In genomic region chr12:89707992-89708792, GRCh38 we compare ENCODE assay signal across 8 cellular contexts. TPM values are rescaled to one million over a fixed set of nuclear protein-coding genes. Genes with fewer than 3 reads are reported as not detected.
DNase-seq lines count a peak whose midpoint lies in the region; ATAC-seq and TF ChIP-seq lines count a peak whose summit lies in the region.

No MANE protein-coding gene starts in this region.

- peaks cover 1% of the 10 kb centered on the region for H3K36me3 Mint-ChIP-seq in activated CD8-positive, alpha-beta memory T cell treated with anti-CD3 and anti-CD28 coated beads, Interleukin-2, amount 10 ng/mL, durations not matched to agents 7 days and 5 days
- no peaks in the 10 kb centered on the region for H3K36me3 Mint-ChIP-seq in naive thymus-derived CD4-positive, alpha-beta T cell

- H3K27me3 Mint-ChIP-seq in activated CD8-positive, alpha-beta memory T cell treated with anti-CD3 and anti-CD28 coated beads, Interleukin-2, amount 10 ng/mL, durations not matched to agents 7 days and 5 days = peaks cover 3% of the 10 kb centered on the region
- peaks cover 0 to 49% (median 0%) of the 10 kb centered on the region in 5 donors for H3K27me3 Mint-ChIP-seq in naive thymus-derived CD4-positive, alpha-beta T cell

- H3K27ac ChIP-seq in ACC112 (ENCODE audit: low read depth, low read length) (peak overlapping the region; percentile 97), MM.1S (ENCODE audit: low read length) (peak overlapping the region; percentile 72; the same call in 1 of the 2 replicates), esophagus (ENCODE audit: low read depth in 2 of 2, low read length in 1 of 2) (peak overlapping the region; percentile 99), temporal lobe (ENCODE audit: low read depth, low read length) (peak overlapping the region; percentile 83)
- H3K27ac ChIP-seq in naive thymus-derived CD4-positive, alpha-beta T cell (ENCODE audit: low read depth, low read length) = peak overlapping the region; percentile 92

- peak overlapping the region; percentile 76 for H3K9ac ChIP-seq in MM.1S (ENCODE audit: low read length)

- H3K4me3 ChIP-seq in ACC112 (ENCODE audit: low read depth, low read length) (peak overlapping the region; percentile 89), MM.1S (ENCODE audit: low read length) (peak overlapping the region; percentile 79), esophagus (ENCODE audit: low read depth in 1 of 2, low read length in 2 of 2) (peak overlapping the region; percentile 93 to 99)
- peak overlapping the region; percentile 90 for H3K4me3 ChIP-seq in naive thymus-derived CD4-positive, alpha-beta T cell (ENCODE audit: low read length)

- DNase-seq in MM.1S (peak; percentile 53), GOT3 (lab: John Stamatoyannopoulos, UW) (no peak)
- peak; percentile 61 for DNase-seq in activated CD8-positive, alpha-beta memory T cell treated with anti-CD3 and anti-CD28 coated beads, Interleukin-2, amount 10 ng/mL, durations not matched to agents 7 days and 5 days
- DNase-seq in naive thymus-derived CD4-positive, alpha-beta T cell = peak in 7 of 9 donors; percentile 13 to 53 (median 34)

- no peaks in the 10 kb centered on the region for H3K27me3 ChIP-seq in ACC112 (ENCODE audit: insufficient read depth, low read length)
- H3K27me3 ChIP-seq in MM.1S (replicated peaks; ENCODE audit: insufficient read depth, low read length) = 0 out of 2 replicates have a peak, but pooled peaks cover 4% of the 10 kb centered on the region
- H3K27me3 ChIP-seq in esophagus (ENCODE audit: control insufficient read depth in 1 of 2, insufficient read depth in 2 of 2, low read length in 2 of 2) = peaks cover 0 to 2% of the 10 kb centered on the region in 2 donors
- H3K27me3 ChIP-seq in naive thymus-derived CD4-positive, alpha-beta T cell (ENCODE audit: control insufficient read depth in 2 of 2, insufficient read depth in 2 of 2, low read length in 2 of 2) = no peaks in the 10 kb centered on the region

- H3K9me3 ChIP-seq in MM.1S (replicated peaks; ENCODE audit: insufficient read depth, low read length) (no peaks in the 10 kb centered on the region), esophagus (ENCODE audit: control insufficient read depth in 2 of 2, insufficient read depth in 1 of 2, low read depth in 1 of 2, low read length in 1 of 2) (no peaks in the 10 kb centered on the region)
- no peaks in the 10 kb centered on the region for H3K9me3 ChIP-seq in naive thymus-derived CD4-positive, alpha-beta T cell (ENCODE audit: control insufficient read depth in 2 of 3, low read length in 3 of 3)

- ATAC-seq in GM19324 (IDR thresholded peaks at IDR 0.05; ENCODE audit: low FRiP score, unreplicated experiment) = peak; percentile 0
- peak; percentile 0 for ATAC-seq in activated CD8-positive, alpha-beta memory T cell treated with anti-CD3 and anti-CD28 coated beads, Interleukin-2, amount 10 ng/mL, durations not matched to agents 7 days and 5 days
- no peak for ATAC-seq in naive thymus-derived CD4-positive, alpha-beta T cell

- H3K4me2 ChIP-seq in MM.1S (ENCODE audit: low read depth, low read length) = peak overlapping the region; percentile 85

- no peak for TF ChIP-seq CTCF in MM.1S (IDR thresholded peaks at IDR 0.05; ENCODE audit: low read length)

- H3K36me3 ChIP-seq in ACC112 (ENCODE audit: insufficient read depth, low read length) (no peaks in the 10 kb centered on the region), MM.1S (replicated peaks; ENCODE audit: insufficient read depth, low read length) (no peaks in the 10 kb centered on the region), esophagus (ENCODE audit: control insufficient read depth in 2 of 2, insufficient read depth in 2 of 2, low read length in 1 of 2) (no peaks in the 10 kb centered on the region)
- H3K36me3 ChIP-seq in naive thymus-derived CD4-positive, alpha-beta T cell (ENCODE audit: control insufficient read depth in 2 of 3, insufficient read depth in 3 of 3, low read length in 3 of 3) = peaks cover 0 to 4% (median 0%) of the 10 kb centered on the region in 3 experiments

- CTCF ChIA-PET in activated CD8-positive, alpha-beta memory T cell treated with anti-CD3 and anti-CD28 coated beads, Interleukin-2, amount 10 ng/mL, durations not matched to agents 7 days and 5 days (lab: Charles Lee) = interaction anchor here (0.8 to 2.5 kb wide), 8 partner anchors 9 to 387 kb away, joined by 3 to 11 read pairs (median 4); partner anchors contain the start of gene POC1B
- CTCF ChIA-PET in naive thymus-derived CD4-positive, alpha-beta T cell (lab: Charles Lee) = interaction anchor here (0.7 to 1.7 kb wide), 3 partner anchors 54 to 211 kb away, joined by 3 to 4 read pairs (median 3); no protein-coding TSS in a partner anchor

- H3K9me2 ChIP-seq in MM.1S (replicated peaks; ENCODE audit: insufficient read depth, low read length) = no peaks in the 10 kb centered on the region

- POLR2A ChIA-PET in naive thymus-derived CD4-positive, alpha-beta T cell (lab: Charles Lee) = interaction anchor here (0.6 to 2.5 kb wide), 16 partner anchors 8 to 1567 kb away, joined by 3 to 26 read pairs (median 4); partner anchors contain the start of genes CEP290 and GALNT4

- H3K4me1 ChIP-seq in ACC112 (ENCODE audit: control insufficient read depth, insufficient read depth, low read length, unreplicated experiment) = peaks cover 33% of the 10 kb centered on the region
- peaks cover 9% of the 10 kb centered on the region; the same call in 1 of the 2 replicates for H3K4me1 ChIP-seq in MM.1S (ENCODE audit: low read length)
- no peaks in the 10 kb centered on the region for H3K4me1 ChIP-seq in esophagus (ENCODE audit: control insufficient read depth in 2 of 2, insufficient read depth in 2 of 2, low read length in 1 of 2)
- H3K4me1 ChIP-seq in naive thymus-derived CD4-positive, alpha-beta T cell (ENCODE audit: control insufficient read depth in 2 of 2, insufficient read depth in 2 of 2, low read length in 2 of 2) = peaks cover 11 to 32% of the 10 kb centered on the region in 2 donors

- 1% methylated on average over 69 to 87 of the region's 87 CpGs for WGBS in esophagus, 2 donors

- H2AFZ ChIP-seq in ACC112 (ENCODE audit: low read length, unreplicated experiment) = no peak overlapping the region
- H2AFZ ChIP-seq in MM.1S (ENCODE audit: low read length) = peak overlapping the region; percentile 47; the same call in 1 of the 2 replicates

- intact Hi-C loops in naive thymus-derived CD4-positive, alpha-beta T cell (cut with micrococcal nuclease) = loop anchor here (2.0 to 5.0 kb wide), 12 partner anchors 45 to 691 kb away; no protein-coding TSS in a partner anchor

- 0 out of 2 replicates have a peak, but pooled peaks cover 3% of the 10 kb centered on the region for H3F3A ChIP-seq in MM.1S (ENCODE audit: insufficient read depth, low read length)

- peak overlapping the region; percentile 89 for H3K4me3 Mint-ChIP-seq in activated CD8-positive, alpha-beta memory T cell treated with anti-CD3 and anti-CD28 coated beads, Interleukin-2, amount 10 ng/mL, durations not matched to agents 7 days and 5 days
- H3K4me3 Mint-ChIP-seq in naive thymus-derived CD4-positive, alpha-beta T cell = peak overlapping the region; percentile 91 to 98 (median 96)

- no peaks in the 10 kb centered on the region for H3K9me3 Mint-ChIP-seq in activated CD8-positive, alpha-beta memory T cell treated with anti-CD3 and anti-CD28 coated beads, Interleukin-2, amount 10 ng/mL, durations not matched to agents 7 days and 5 days (ENCODE audit: low read depth)
- H3K9me3 Mint-ChIP-seq in naive thymus-derived CD4-positive, alpha-beta T cell = peaks cover 0 to 5% (median 0%) of the 10 kb centered on the region in 11 donors

- peaks cover 29% of the 10 kb centered on the region for H3K4me1 Mint-ChIP-seq in activated CD8-positive, alpha-beta memory T cell treated with anti-CD3 and anti-CD28 coated beads, Interleukin-2, amount 10 ng/mL, durations not matched to agents 7 days and 5 days
- peaks cover 27 to 54% (median 48%) of the 10 kb centered on the region in 7 donors for H3K4me1 Mint-ChIP-seq in naive thymus-derived CD4-positive, alpha-beta T cell

- H3K27ac Mint-ChIP-seq in activated CD8-positive, alpha-beta memory T cell treated with anti-CD3 and anti-CD28 coated beads, Interleukin-2, amount 10 ng/mL, durations not matched to agents 7 days and 5 days = peak overlapping the region; percentile 89
- H3K27ac Mint-ChIP-seq in naive thymus-derived CD4-positive, alpha-beta T cell = peak overlapping the region; percentile 81 to 96 (median 94)

- peaks cover 63% of the 10 kb centered on the region for H3K79me2 ChIP-seq in ACC112 (ENCODE audit: control insufficient read depth, insufficient read depth, low read length, unreplicated experiment)
- peaks cover 50% of the 10 kb centered on the region for H3K79me2 ChIP-seq in MM.1S (ENCODE audit: low read length)

- H4K20me1 ChIP-seq in MM.1S (ENCODE audit: insufficient read depth, low read length) = 0 out of 2 replicates have a peak, but pooled peaks cover 4% of the 10 kb centered on the region

RNA-seq across cellular contexts. Expression of gene ATP2B1, which starts 0.4 kb away (rescaled TPM):
- total RNA-seq in activated CD8-positive, alpha-beta memory T cell treated with anti-CD3 and anti-CD28 coated beads, Interleukin-2, amount 10 ng/mL, durations not matched to agents 7 days and 5 days = 10 to 100 TPM; 23.2 to 24.5 TPM
- polyA plus RNA-seq in esophagus = 1 to 10 TPM; 3.3 to 5.3 TPM
- 100 to 1,000 TPM in 1 of 5 experiments, 10 to 100 TPM in 4; 21.9 to 101 (median 50.6) TPM for total RNA-seq in naive thymus-derived CD4-positive, alpha-beta T cell
- polyA plus RNA-seq in naive thymus-derived CD4-positive, alpha-beta T cell = 10 to 100 TPM; 11.0 to 25.0 TPM
- 171 TPM for total RNA-seq in temporal lobe
